In the genomic region with DNA sequence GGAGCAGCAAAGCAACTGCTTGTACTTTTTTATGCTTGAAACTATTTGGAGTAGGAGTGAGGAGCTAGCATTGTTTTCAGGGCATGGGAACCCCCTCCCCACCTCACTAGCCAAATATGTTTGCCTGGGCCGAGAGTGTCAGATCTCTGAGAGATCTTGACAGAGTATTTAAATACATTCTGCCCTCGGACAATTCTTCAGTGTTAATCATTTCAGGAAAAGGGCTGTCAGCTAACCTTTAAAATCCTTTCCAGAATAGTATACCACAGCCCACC, we compare ENCODE assay signal across 3 cellular contexts. TPM values are rescaled to one million over a fixed set of nuclear protein-coding genes. Genes with fewer than 3 reads are reported as not detected.
"Had no signal": no experiment of that assay in that cellular context is flagged by ENCODE, and none has a peak within 500 bp of the region (broad histone marks: within the 10 kb centered on the region; RNA-seq: fewer than 3 reads in every experiment).

No MANE protein-coding gene starts in this region.

RNA-seq across cellular contexts. Expression of gene FAM72C, which starts 17.6 kb away (rescaled TPM):
- total RNA-seq: left lobe of liver, left ventricle myocardium inferior, left ventricle myocardium superior had no signal
